ENCODE assay signal across 36 cellular contexts in genomic region chr22:21693999-21694341, GRCh38.
"Had no signal": no experiment of that assay in that cellular context is flagged by ENCODE, and none has a peak within 500 bp of the region (broad histone marks: within the 10 kb centered on the region; RNA-seq: fewer than 3 reads in every experiment).

No MANE protein-coding gene starts in this region.

- H3K4me3 ChIP-seq: ascending aorta, cardiac muscle cell had no signal

- H3K4me3 Mint-ChIP-seq: activated B cell treated with CpG ODN at 0.5 μM for 24 hours; activated CD4-positive, alpha-beta memory T cell treated with anti-CD3 and anti-CD28 coated beads, Interleukin-2, amount 10 ng/mL, durations not matched to agents 7 days and 5 days; activated CD4-positive, alpha-beta T cell treated with anti-CD3 and anti-CD28 coated beads, Interleukin-2, amount 10 ng/mL, durations not matched to agents 7 days and 5 days; activated CD8-positive, alpha-beta memory T cell treated with anti-CD3 and anti-CD28 coated beads, Interleukin-2, amount 10 ng/mL, durations not matched to agents 7 days and 5 days; activated CD8-positive, alpha-beta T cell treated with anti-CD3 and anti-CD28 coated beads, Interleukin-2, amount 10 ng/mL, durations not matched to agents 7 days and 5 days; activated naive CD4-positive, alpha-beta T cell treated with anti-CD3 and anti-CD28 coated beads, Interleukin-2, amount 50 U/mL, for 24 hours; activated naive CD8-positive, alpha-beta T cell; activated naive CD8-positive, alpha-beta T cell treated with anti-CD3 and anti-CD28 coated beads, Interleukin-2, amount 10 ng/mL, durations not matched to agents 7 days and 5 days; activated naive CD8-positive, alpha-beta T cell treated with anti-CD3 and anti-CD28 coated beads, Interleukin-2, amount 50 U/mL, for 24 hours; activated T-cell treated with anti-CD3 and anti-CD28 coated beads, Interleukin-2, amount 50 U/mL, for 24 hours; brain; central memory CD8-positive, alpha-beta T cell; T-helper 1 cell treated with Interleukin-12 subunit alpha and Interleukin-12 subunit beta and Interleukin-4 antibody, amounts not matched to agents 30 μg/mL and 1 μg/mL, for 36 hours; T-helper 2 cell treated with Interferon-gamma antibody and Interleukin-4, amounts not matched to agents 5 μg/mL and 100 μg/mL, for 36 hours had no signal

- H3K9me3 Mint-ChIP-seq: activated B cell treated with CpG ODN at 0.5 μM for 24 hours; activated CD4-positive, alpha-beta memory T cell treated with anti-CD3 and anti-CD28 coated beads, Interleukin-2, amount 10 ng/mL, durations not matched to agents 7 days and 5 days; activated CD4-positive, alpha-beta T cell treated with anti-CD3 and anti-CD28 coated beads, Interleukin-2, amount 10 ng/mL, durations not matched to agents 7 days and 5 days; activated naive CD4-positive, alpha-beta T cell treated with anti-CD3 and anti-CD28 coated beads, Interleukin-2, amount 50 U/mL, for 24 hours; activated naive CD8-positive, alpha-beta T cell treated with anti-CD3 and anti-CD28 coated beads, Interleukin-2, amount 10 ng/mL, durations not matched to agents 7 days and 5 days; activated naive CD8-positive, alpha-beta T cell treated with anti-CD3 and anti-CD28 coated beads, Interleukin-2, amount 50 U/mL, for 24 hours; activated T-cell treated with anti-CD3 and anti-CD28 coated beads, Interleukin-2, amount 50 U/mL, for 24 hours; activated T-helper 2 cell treated with anti-CD3 and anti-CD28 coated beads, Interferon-gamma antibody, Interleukin-2, Interleukin-4, amounts not matched to agents 10 μg/mL and 5 μg/mL and 100 μg/mL, durations not matched to agents 14 hours and 24 hours and 36 hours; central memory CD8-positive, alpha-beta T cell; T-helper 1 cell treated with Interleukin-12 subunit alpha and Interleukin-12 subunit beta and Interleukin-4 antibody, amounts not matched to agents 30 μg/mL and 1 μg/mL, for 36 hours; T-helper 2 cell treated with Interferon-gamma antibody and Interleukin-4, amounts not matched to agents 5 μg/mL and 100 μg/mL, for 36 hours had no signal

- H3K9me3 ChIP-seq: ascending aorta had no signal

- H3K27ac ChIP-seq: ascending aorta, cardiac muscle cell, VCaP had no signal

- H3K27me3 ChIP-seq: ascending aorta, cardiac muscle cell had no signal

- FAIRE-seq: bronchial epithelial cell, TTC549 had no signal

- ATAC-seq: activated CD8-positive, alpha-beta memory T cell treated with anti-CD3 and anti-CD28 coated beads, Interleukin-2, amount 10 ng/mL, durations not matched to agents 7 days and 5 days; activated CD8-positive, alpha-beta T cell treated with anti-CD3 and anti-CD28 coated beads, Interleukin-2, amount 10 ng/mL, durations not matched to agents 7 days and 5 days; activated naive CD8-positive, alpha-beta T cell treated with anti-CD3 and anti-CD28 coated beads, Interleukin-2, amount 50 U/mL, for 24 hours had no signal

- H3K27me3 Mint-ChIP-seq: activated B cell treated with CpG ODN at 0.5 μM for 24 hours; activated CD4-positive, alpha-beta memory T cell treated with anti-CD3 and anti-CD28 coated beads, Interleukin-2, amount 10 ng/mL, durations not matched to agents 7 days and 5 days; activated CD4-positive, alpha-beta T cell treated with anti-CD3 and anti-CD28 coated beads, Interleukin-2, amount 10 ng/mL, durations not matched to agents 7 days and 5 days; activated CD8-positive, alpha-beta memory T cell treated with anti-CD3 and anti-CD28 coated beads, Interleukin-2, amount 10 ng/mL, durations not matched to agents 7 days and 5 days; activated naive CD4-positive, alpha-beta T cell treated with anti-CD3 and anti-CD28 coated beads, Interleukin-2, amount 50 U/mL, for 24 hours; activated naive CD8-positive, alpha-beta T cell; activated naive CD8-positive, alpha-beta T cell treated with anti-CD3 and anti-CD28 coated beads, Interleukin-2, amount 10 ng/mL, durations not matched to agents 7 days and 5 days; activated naive CD8-positive, alpha-beta T cell treated with anti-CD3 and anti-CD28 coated beads, Interleukin-2, amount 50 U/mL, for 24 hours; activated T-cell treated with anti-CD3 and anti-CD28 coated beads, Interleukin-2, amount 50 U/mL, for 24 hours; brain; central memory CD8-positive, alpha-beta T cell had no signal

- H3K27ac Mint-ChIP-seq: activated B cell treated with CpG ODN at 0.5 μM for 24 hours; activated CD4-positive, alpha-beta memory T cell treated with anti-CD3 and anti-CD28 coated beads, Interleukin-2, amount 10 ng/mL, durations not matched to agents 7 days and 5 days; activated CD4-positive, alpha-beta T cell treated with anti-CD3 and anti-CD28 coated beads, Interleukin-2, amount 10 ng/mL, durations not matched to agents 7 days and 5 days; activated CD8-positive, alpha-beta memory T cell treated with anti-CD3 and anti-CD28 coated beads, Interleukin-2, amount 10 ng/mL, durations not matched to agents 7 days and 5 days; activated CD8-positive, alpha-beta T cell treated with anti-CD3 and anti-CD28 coated beads, Interleukin-2, amount 10 ng/mL, durations not matched to agents 7 days and 5 days; activated naive CD4-positive, alpha-beta T cell treated with anti-CD3 and anti-CD28 coated beads, Interleukin-2, amount 50 U/mL, for 24 hours; activated naive CD8-positive, alpha-beta T cell; activated naive CD8-positive, alpha-beta T cell treated with anti-CD3 and anti-CD28 coated beads, Interleukin-2, amount 50 U/mL, for 24 hours; activated T-helper 2 cell treated with anti-CD3 and anti-CD28 coated beads, Interferon-gamma antibody, Interleukin-2, Interleukin-4, amounts not matched to agents 10 μg/mL and 5 μg/mL and 100 μg/mL, durations not matched to agents 14 hours and 24 hours and 36 hours; T-helper 1 cell treated with Interleukin-12 subunit alpha and Interleukin-12 subunit beta and Interleukin-4 antibody, amounts not matched to agents 30 μg/mL and 1 μg/mL, for 36 hours; T-helper 2 cell treated with Interferon-gamma antibody and Interleukin-4, amounts not matched to agents 5 μg/mL and 100 μg/mL, for 36 hours had no signal

- DNase-seq: activated B cell treated with CpG ODN at 0.5 μM for 24 hours; activated CD4-positive, alpha-beta memory T cell treated with anti-CD3 and anti-CD28 coated beads, Interleukin-2, amount 10 ng/mL, durations not matched to agents 7 days and 5 days; activated CD4-positive, alpha-beta T cell treated with anti-CD3 and anti-CD28 coated beads for 4 hours; activated CD4-positive, alpha-beta T cell treated with anti-CD3 and anti-CD28 coated beads, Interleukin-2, amount 10 ng/mL, durations not matched to agents 7 days and 5 days; activated CD4-positive, alpha-beta T cell treated with anti-CD3 and anti-CD28 coated beads, Interleukin-2, amount 50 U/mL, for 48 hours; activated CD4-positive, CD25-positive, alpha-beta regulatory T cell treated with anti-CD3 and anti-CD28 coated beads, Interleukin-2, amount 50 U/mL, for 72 hours; activated CD8-positive, alpha-beta memory T cell treated with anti-CD3 and anti-CD28 coated beads for 24 hours; activated CD8-positive, alpha-beta memory T cell treated with anti-CD3 and anti-CD28 coated beads, Interleukin-2, amount 10 ng/mL, durations not matched to agents 7 days and 5 days; activated CD8-positive, alpha-beta memory T cell treated with anti-CD3 and anti-CD28 coated beads, Interleukin-2, amount 50 U/mL, for 48 hours; activated CD8-positive, alpha-beta T cell treated with anti-CD3 and anti-CD28 coated beads, Interleukin-2, amount 10 ng/mL, durations not matched to agents 7 days and 5 days; activated effector memory CD4-positive, alpha-beta T cell treated with Interleukin-2 at 50 U/mL for 16 hours; activated gamma-delta T cell; activated naive CD4-positive, alpha-beta T cell treated with Interleukin-2 at 50 U/mL for 16 hours; activated naive CD8-positive, alpha-beta T cell treated with anti-CD3 and anti-CD28 coated beads, Interleukin-2, amount 10 ng/mL, durations not matched to agents 7 days and 5 days; activated naive CD8-positive, alpha-beta T cell treated with anti-CD3 and anti-CD28 coated beads, Interleukin-2, amount 50 U/mL, for 24 hours; activated T-cell treated with anti-CD3 and anti-CD28 coated beads, Interleukin-2, amount 50 U/mL, for 24 hours; activated T-cell treated with anti-CD3 and anti-CD28 coated beads, Interleukin-2, amount 50 U/mL, for 48 hours; amygdala; anterior cingulate cortex; caudate nucleus; cerebellar nuclear complex; T-helper 1 cell; T-helper 2 cell; T-helper 9 cell had no signal
